In genomic region chr6:16200231-16200941, GRCh38 we compare ENCODE assay signal across 11 cellular contexts. TPM values are rescaled to one million over a fixed set of nuclear protein-coding genes. Genes with fewer than 3 reads are reported as not detected.
DNase-seq lines count a peak whose midpoint lies in the region; ATAC-seq, FAIRE-seq and TF ChIP-seq lines count a peak whose summit lies in the region.
"Had no signal": no experiment of that assay in that cellular context is flagged by ENCODE, and none has a peak within 500 bp of the region (broad histone marks: within the 10 kb centered on the region; RNA-seq: fewer than 3 reads in every experiment).

No MANE protein-coding gene starts in this region.

- H3K36me3 Mint-ChIP-seq in GM23338 (ENCODE audit: low read depth), result no peaks in the 10 kb centered on the region
- no peaks in the 10 kb centered on the region for H3K36me3 Mint-ChIP-seq in activated T-cell treated with anti-CD3 and anti-CD28 coated beads, Interleukin-2, amount 50 U/mL, for 24 hours (ENCODE audit: low read depth)
- no peaks in the 10 kb centered on the region for H3K36me3 Mint-ChIP-seq in activated T-helper 1 cell treated with anti-CD3 and anti-CD28 coated beads, Interleukin-12 subunit alpha, Interleukin-12 subunit beta, Interleukin-2, Interleukin-4 antibody, amounts not matched to agents 30 ng/mL and 10 ng/mL and 1 ng/mL, durations not matched to agents 14 hours and 24 hours and 36 hours (ENCODE audit: low read depth)

- no peak for FAIRE-seq in small intestine (lab: Jason Lieb, UNC)

- H3K9me3 Mint-ChIP-seq in GM23338, result no peaks in the 10 kb centered on the region; the same call in 2 of the 3 replicates
- no peaks in the 10 kb centered on the region for H3K9me3 Mint-ChIP-seq in activated T-cell treated with anti-CD3 and anti-CD28 coated beads, Interleukin-2, amount 50 U/mL, for 24 hours
- H3K9me3 Mint-ChIP-seq in activated T-helper 1 cell treated with anti-CD3 and anti-CD28 coated beads, Interleukin-12 subunit alpha, Interleukin-12 subunit beta, Interleukin-2, Interleukin-4 antibody, amounts not matched to agents 30 ng/mL and 10 ng/mL and 1 ng/mL, durations not matched to agents 14 hours and 24 hours and 36 hours, result no peaks in the 10 kb centered on the region

- H3K4me1 ChIP-seq in GM23338 (ENCODE audit: insufficient read depth), result no peaks in the 10 kb centered on the region
- H3K4me1 ChIP-seq in small intestine (ENCODE audit: control insufficient read depth in 2 of 2, insufficient read depth in 1 of 2, low read depth in 1 of 2, low read length in 1 of 2), result peaks cover 2 to 3% of the 10 kb centered on the region in 2 donors

- WGBS in small intestine, 3 donors, result 13 to 43% (median 32%) methylated on average over 19 of the region's 19 CpGs

- H3K27me3 ChIP-seq in GM23338 (ENCODE audit: insufficient read depth), result no peaks in the 10 kb centered on the region
- H3K27me3 ChIP-seq in SU-DHL-6 (ENCODE audit: low read length), result no peaks in the 10 kb centered on the region
- H3K27me3 ChIP-seq in layer of hippocampus (ENCODE audit: control insufficient read depth, insufficient read depth, low read length), result no peaks in the 10 kb centered on the region
- H3K27me3 ChIP-seq in small intestine (ENCODE audit: control insufficient read depth in 2 of 2, insufficient read depth in 2 of 2, low read length in 2 of 2), result no peaks in the 10 kb centered on the region

- ATAC-seq in GM23338 (no peak), GM19351 (IDR thresholded peaks at IDR 0.05; ENCODE audit: unreplicated experiment) (no peak), GM19397 (IDR thresholded peaks at IDR 0.05; ENCODE audit: unreplicated experiment) (no peak)

- intact Hi-C loops in activated T-helper 1 cell treated with anti-CD3 and anti-CD28 coated beads, Interleukin-12 subunit alpha, Interleukin-12 subunit beta, Interleukin-2, Interleukin-4 antibody, amounts not matched to agents 30 ng/mL and 10 ng/mL and 1 ng/mL, durations not matched to agents 14 hours and 24 hours and 36 hours (cut with micrococcal nuclease), result loop anchor here (10.0 kb wide), 1 partner anchor 676 kb away; no protein-coding TSS in a partner anchor

- no peaks in the 10 kb centered on the region for H3K79me2 ChIP-seq in GM23338 (replicated peaks; ENCODE audit: insufficient read depth)
- H3K79me2 ChIP-seq in SU-DHL-6 (ENCODE audit: insufficient read depth, low read length), result no peaks in the 10 kb centered on the region

- H3K9me2 ChIP-seq in GM23338 (ENCODE audit: insufficient read depth) (no peaks in the 10 kb centered on the region), SU-DHL-6 (replicated peaks; ENCODE audit: insufficient read depth, low read length) (no peaks in the 10 kb centered on the region)

- H3K4me3 Mint-ChIP-seq in GM23338, result no peak overlapping the region
- no peak overlapping the region for H3K4me3 Mint-ChIP-seq in activated T-cell treated with anti-CD3 and anti-CD28 coated beads, Interleukin-2, amount 50 U/mL, for 24 hours
- H3K4me3 Mint-ChIP-seq in activated T-helper 1 cell treated with anti-CD3 and anti-CD28 coated beads, Interleukin-12 subunit alpha, Interleukin-12 subunit beta, Interleukin-2, Interleukin-4 antibody, amounts not matched to agents 30 ng/mL and 10 ng/mL and 1 ng/mL, durations not matched to agents 14 hours and 24 hours and 36 hours, result no peak overlapping the region

- H3K9me3 ChIP-seq in SU-DHL-6 (ENCODE audit: insufficient read depth, low read length) (no peaks in the 10 kb centered on the region), small intestine (ENCODE audit: control insufficient read depth, low read depth) (no peaks in the 10 kb centered on the region)

- H3F3A ChIP-seq in GM23338 (replicated peaks; ENCODE audit: low read depth), result no peaks in the 10 kb centered on the region
- peaks cover 35% of the 10 kb centered on the region for H3F3A ChIP-seq in SU-DHL-6 (ENCODE audit: insufficient read depth)

- H3K27ac ChIP-seq in GM23338 (ENCODE audit: low read depth) (no peak overlapping the region), SU-DHL-6 (ENCODE audit: low read depth, low read length) (peak overlapping the region; percentile 86), layer of hippocampus (ENCODE audit: low read depth, low read length) (peak overlapping the region; percentile 10), small intestine (ENCODE audit: low read depth in 1 of 2, low read length in 1 of 2) (no peak overlapping the region)

- H4K20me1 ChIP-seq in GM23338 (replicated peaks; ENCODE audit: insufficient read depth) (no peaks in the 10 kb centered on the region), SU-DHL-6 (ENCODE audit: low read depth, low read length) (no peaks in the 10 kb centered on the region)

- no peak for DNase-seq in GM23338 (ENCODE audit: low spot score)
- peak; percentile 32 for DNase-seq in small intestine
- DNase-seq in activated T-cell treated with anti-CD3 and anti-CD28 coated beads, Interleukin-2, amount 50 U/mL, for 24 hours, result no peak
- DNase-seq in activated T-helper 1 cell treated with anti-CD3 and anti-CD28 coated beads, Interleukin-12 subunit alpha, Interleukin-12 subunit beta, Interleukin-2, Interleukin-4 antibody, amounts not matched to agents 30 ng/mL and 10 ng/mL and 1 ng/mL, durations not matched to agents 14 hours and 24 hours and 36 hours (ENCODE audit: low spot score), result no peak
- DNase-seq: IMR-90, T-helper 1 cell, trophoblast cell had no signal

- H2AFZ ChIP-seq in GM23338 (peak overlapping the region; percentile 90; the same call in 1 of the 2 replicates), SU-DHL-6 (ENCODE audit: low read depth, low read length, severe bottlenecking) (peak overlapping the region; percentile 79)

- H3K9ac ChIP-seq in SU-DHL-6 (ENCODE audit: low read length), result peak overlapping the region; percentile 57

- H3K4me3 ChIP-seq in GM23338, result no peak overlapping the region
- H3K4me3 ChIP-seq in SU-DHL-6 (ENCODE audit: insufficient read depth, low read length, poor library complexity, severe bottlenecking), result peak overlapping the region; percentile 37
- no peak overlapping the region for H3K4me3 ChIP-seq in small intestine (ENCODE audit: low read depth in 1 of 2, low read length in 2 of 2)

- H3K27ac Mint-ChIP-seq in GM23338, result no peak overlapping the region
- H3K27ac Mint-ChIP-seq in activated T-cell treated with anti-CD3 and anti-CD28 coated beads, Interleukin-2, amount 50 U/mL, for 24 hours, result no peak overlapping the region
- no peak overlapping the region for H3K27ac Mint-ChIP-seq in activated T-helper 1 cell treated with anti-CD3 and anti-CD28 coated beads, Interleukin-12 subunit alpha, Interleukin-12 subunit beta, Interleukin-2, Interleukin-4 antibody, amounts not matched to agents 30 ng/mL and 10 ng/mL and 1 ng/mL, durations not matched to agents 14 hours and 24 hours and 36 hours

- peaks cover 7% of the 10 kb centered on the region; the same call in 2 of the 3 replicates for H3K4me1 Mint-ChIP-seq in GM23338
- H3K4me1 Mint-ChIP-seq in activated T-cell treated with anti-CD3 and anti-CD28 coated beads, Interleukin-2, amount 50 U/mL, for 24 hours (ENCODE audit: low read depth), result no peaks in the 10 kb centered on the region
- H3K4me1 Mint-ChIP-seq in activated T-helper 1 cell treated with anti-CD3 and anti-CD28 coated beads, Interleukin-12 subunit alpha, Interleukin-12 subunit beta, Interleukin-2, Interleukin-4 antibody, amounts not matched to agents 30 ng/mL and 10 ng/mL and 1 ng/mL, durations not matched to agents 14 hours and 24 hours and 36 hours (ENCODE audit: low read depth), result no peaks in the 10 kb centered on the region

- H3K27me3 Mint-ChIP-seq in GM23338 (ENCODE audit: insufficient read depth, low read depth, poor library complexity), result no peaks in the 10 kb centered on the region
- H3K27me3 Mint-ChIP-seq in activated T-cell treated with anti-CD3 and anti-CD28 coated beads, Interleukin-2, amount 50 U/mL, for 24 hours, result peaks cover 24% of the 10 kb centered on the region
- peaks cover 20% of the 10 kb centered on the region for H3K27me3 Mint-ChIP-seq in activated T-helper 1 cell treated with anti-CD3 and anti-CD28 coated beads, Interleukin-12 subunit alpha, Interleukin-12 subunit beta, Interleukin-2, Interleukin-4 antibody, amounts not matched to agents 30 ng/mL and 10 ng/mL and 1 ng/mL, durations not matched to agents 14 hours and 24 hours and 36 hours (ENCODE audit: insufficient read depth)

- H3K4me2 ChIP-seq in GM23338 (no peak overlapping the region), SU-DHL-6 (ENCODE audit: low read depth, low read length, poor library complexity, severe bottlenecking) (peak overlapping the region; percentile 70)

- H3K36me3 ChIP-seq in GM23338 (ENCODE audit: insufficient read depth) (no peaks in the 10 kb centered on the region), SU-DHL-6 (ENCODE audit: low read length) (no peaks in the 10 kb centered on the region), small intestine (ENCODE audit: control insufficient read depth in 2 of 2, insufficient read depth in 2 of 2, low read length in 2 of 2) (no peaks in the 10 kb centered on the region)

- no peak for TF ChIP-seq CTCF in GM23338 (conservative IDR thresholded peaks at IDR 0.05; ENCODE audit: low read depth in 2 of 2)
- TF ChIP-seq CTCF in SU-DHL-6 (IDR thresholded peaks at IDR 0.05; ENCODE audit: insufficient read depth, low read length, poor library complexity, severe bottlenecking), result no peak

RNA-seq across cellular contexts. Expression of gene GMPR, which starts 38.0 kb away (rescaled TPM):
- 0.35 and 1.3 TPM in 2 replicates for total RNA-seq in GM23338 (2014; rRNA removed; shearing (Covaris generic))
- polyA plus RNA-seq in GM23338 (2016; fragmentation: Nextera tagmentation; extraction: Ambion mirVana) (0.23 and 0.64 TPM in 2 replicates), small intestine (10 to 100 TPM in 2 of 3 donors, 1 to 10 TPM in 1; 4.8 to 14.1 (median 10.5) TPM)
- 0.96 and 1.2 TPM in 2 replicates for total RNA-seq in activated T-helper 1 cell treated with anti-CD3 and anti-CD28 coated beads, Interleukin-12 subunit alpha, Interleukin-12 subunit beta, Interleukin-2, Interleukin-4 antibody, amounts not matched to agents 30 ng/mL and 10 ng/mL and 1 ng/mL, durations not matched to agents 14 hours and 24 hours and 36 hours

Comparison
In these comparisons a context has a peak if more than half of its experiments do, and no peak if none do; other contexts are left out.
1. H3K27ac ChIP-seq: peak in SU-DHL-6 (single experiment) and layer of hippocampus (single experiment); none in GM23338 (single experiment) and small intestine (0 of 2).